Comparison of ENCODE assay signal across 29 cellular contexts in the genomic region with DNA sequence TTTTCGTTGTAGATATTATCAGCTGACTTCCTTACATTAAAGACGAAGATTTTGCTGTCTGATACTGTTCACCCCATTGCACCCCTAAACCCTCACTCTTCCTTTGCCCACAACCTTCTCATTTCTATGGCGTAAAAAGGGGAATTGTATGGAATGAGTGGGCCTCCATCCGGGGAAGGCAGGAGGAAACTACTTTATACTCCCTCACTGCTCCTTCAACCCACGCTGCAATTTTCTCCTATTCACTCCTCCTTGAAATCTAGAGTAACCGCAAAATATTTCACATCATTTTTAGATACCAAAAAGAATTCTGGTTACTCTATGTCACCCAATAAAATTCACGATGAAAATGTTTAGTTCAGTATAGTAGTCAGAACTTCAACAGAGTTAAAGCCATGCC.
"Had no signal": no experiment of that assay in that cellular context is flagged by ENCODE, and none has a peak within 500 bp of the region (broad histone marks: within the 10 kb centered on the region; RNA-seq: fewer than 3 reads in every experiment).

No MANE protein-coding gene starts in this region.

- H3K36me3 ChIP-seq: pancreas, prostate gland, right lobe of liver, sigmoid colon, spleen, suprapubic skin, tibial artery, transverse colon, upper lobe of right lung, uterus had no signal

- H3K9me3 Mint-ChIP-seq: naive B cell; naive thymus-derived CD8-positive, alpha-beta T cell; nephron progenitor cell; neural crest cell; stimulated activated memory B cell treated with anti-CD40 and anti-IgM and Interleukin-4, amounts not matched to agents 10 μg/mL and 1 μg/mL and 100 μg/mL, for 72 hours; stimulated activated naive CD8-positive, alpha-beta T cell treated with anti-CD3 and anti-CD28 coated beads, Interleukin-15, amount 100 ng/mL, for 72 hours; type B pancreatic cell had no signal

- H3K4me2 ChIP-seq: smooth muscle cell had no signal

- H3K4me1 ChIP-seq: pancreas, prostate gland, right lobe of liver, spleen, suprapubic skin, testis, tibial artery, upper lobe of right lung, uterus had no signal

- H3K27ac Mint-ChIP-seq: naive thymus-derived CD8-positive, alpha-beta T cell; nephron progenitor cell; stimulated activated memory B cell treated with anti-CD40 and anti-IgM and Interleukin-4, amounts not matched to agents 10 μg/mL and 1 μg/mL and 100 μg/mL, for 72 hours; type B pancreatic cell had no signal

- H3K9me3 ChIP-seq: pancreas, prostate gland, right lobe of liver, sigmoid colon, spleen, suprapubic skin, testis, tibial artery, transverse colon, upper lobe of right lung, uterus had no signal

- H3K27me3 ChIP-seq: pancreas, right lobe of liver, sigmoid colon, testis, tibial artery, transverse colon, upper lobe of right lung, uterus had no signal

- H3K27me3 Mint-ChIP-seq: type B pancreatic cell had no signal

- DNase-seq: naive B cell; naive thymus-derived CD8-positive, alpha-beta T cell; nephron progenitor cell; occipital lobe; pancreas; right cardiac atrium; right lobe of liver; sigmoid colon; spleen; stimulated activated CD4-positive, alpha-beta T cell treated with anti-CD3 and anti-CD28 coated beads, Interleukin-12 subunit alpha, Interleukin-12 subunit beta, amount 100 ng/mL, for 4 hours; stimulated activated CD4-positive, alpha-beta T cell treated with anti-CD3 and anti-CD28 coated beads, Interleukin-1b, Interleukin-23, amount 100 ng/mL, for 48 hours; stimulated activated CD4-positive, alpha-beta T cell treated with anti-CD3 and anti-CD28 coated beads, Interleukin-4, amount 100 ng/mL, for 1 hour; stimulated activated CD4-positive, alpha-beta T cell treated with anti-CD3 and anti-CD28 coated beads, Interleukin-4, amount 100 ng/mL, for 4 hours; stimulated activated CD8-positive, alpha-beta memory T cell treated with anti-CD3 and anti-CD28 coated beads, Interleukin-4, amount 100 ng/mL, for 48 hours; stimulated activated naive CD4-positive, alpha-beta T cell; stimulated activated naive CD8-positive, alpha-beta T cell treated with anti-CD3 and anti-CD28 coated beads, Interleukin-15, amount 100 ng/mL, for 72 hours; stimulated activated naive CD8-positive, alpha-beta T cell treated with anti-CD3 and anti-CD28 coated beads, Interleukin-15, Interleukin-2, amounts not matched to agents 100 U/mL and 50 U/mL, for 24 hours; substantia nigra; testis; tibial artery; transverse colon; upper lobe of right lung; uterus had no signal

- H3K4me3 Mint-ChIP-seq: naive B cell; naive thymus-derived CD8-positive, alpha-beta T cell; nephron progenitor cell; neural crest cell; stimulated activated memory B cell treated with anti-CD40 and anti-IgM and Interleukin-4, amounts not matched to agents 10 μg/mL and 1 μg/mL and 100 μg/mL, for 72 hours; stimulated activated naive CD8-positive, alpha-beta T cell treated with anti-CD3 and anti-CD28 coated beads, Interleukin-15, amount 100 ng/mL, for 72 hours; type B pancreatic cell had no signal

- H3K4me3 ChIP-seq: pancreas, prostate gland, right lobe of liver, sigmoid colon, smooth muscle cell, spleen, suprapubic skin, testis, tibial artery, transverse colon, upper lobe of right lung, uterus had no signal

- H3K36me3 Mint-ChIP-seq: naive B cell; naive thymus-derived CD8-positive, alpha-beta T cell; stimulated activated memory B cell treated with anti-CD40 and anti-IgM and Interleukin-4, amounts not matched to agents 10 μg/mL and 1 μg/mL and 100 μg/mL, for 72 hours; type B pancreatic cell had no signal

- H3K27ac ChIP-seq: pancreas, prostate gland, right lobe of liver, sigmoid colon, spleen, suprapubic skin, testis, tibial artery, upper lobe of right lung, uterus had no signal

- H3K4me1 Mint-ChIP-seq: naive B cell; naive thymus-derived CD8-positive, alpha-beta T cell; neural crest cell; stimulated activated memory B cell treated with anti-CD40 and anti-IgM and Interleukin-4, amounts not matched to agents 10 μg/mL and 1 μg/mL and 100 μg/mL, for 72 hours; stimulated activated naive CD8-positive, alpha-beta T cell treated with anti-CD3 and anti-CD28 coated beads, Interleukin-15, amount 100 ng/mL, for 72 hours had no signal

- ATAC-seq: naive thymus-derived CD8-positive, alpha-beta T cell; pancreas; right cardiac atrium; right lobe of liver; stimulated activated memory B cell treated with anti-CD40 and anti-IgM and Interleukin-4, amounts not matched to agents 10 μg/mL and 1 μg/mL and 100 μg/mL, for 72 hours; stimulated activated naive CD8-positive, alpha-beta T cell treated with anti-CD3 and anti-CD28 coated beads, Interleukin-15, amount 100 ng/mL, for 72 hours; stimulated activated naive CD8-positive, alpha-beta T cell treated with anti-CD3 and anti-CD28 coated beads, Interleukin-15, Interleukin-2, amounts not matched to agents 100 U/mL and 50 U/mL, for 24 hours; upper lobe of right lung had no signal

- FAIRE-seq: pancreas had no signal
